1 cellular context compared by ENCODE assay signal in genomic region chr14:24296341-24297157, GRCh38.
TF ChIP-seq lines count a peak whose summit lies in the region.

No MANE protein-coding gene starts in this region.

TF ChIP-seq in HepG2, 621 proteins besides CTCF, POLR2A, EP300 and RAD21 (continued from another document and continues in another):
- TF ChIP-seq PRDM15 (CRISPR knock-in tag; IDR thresholded peaks at IDR 0.05) = no peak
- no peak for TF ChIP-seq ZNF335 (CRISPR knock-in tag; IDR thresholded peaks at IDR 0.05)
- TF ChIP-seq NR2C2 (CRISPR knock-in tag; IDR thresholded peaks at IDR 0.05; ENCODE audit: borderline replicate concordance) = peak; percentile 30; the same call in 1 of the 2 replicates
- TF ChIP-seq ZNF598 (CRISPR knock-in tag; IDR thresholded peaks at IDR 0.05; ENCODE audit: borderline replicate concordance) = peak; percentile 80; the same call in 1 of the 2 replicates
- TF ChIP-seq, protein P1, sequence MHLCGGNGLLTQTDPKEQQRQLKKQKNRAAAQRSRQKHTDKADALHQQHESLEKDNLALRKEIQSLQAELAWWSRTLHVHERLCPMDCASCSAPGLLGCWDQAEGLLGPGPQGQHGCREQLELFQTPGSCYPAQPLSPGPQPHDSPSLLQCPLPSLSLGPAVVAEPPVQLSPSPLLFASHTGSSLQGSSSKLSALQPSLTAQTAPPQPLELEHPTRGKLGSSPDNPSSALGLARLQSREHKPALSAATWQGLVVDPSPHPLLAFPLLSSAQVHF (CRISPR knock-in tag; IDR thresholded peaks at IDR 0.05) = no peak; the same call in 1 of the 2 replicates
- no peak for TF ChIP-seq ZIK1 (CRISPR knock-in tag; IDR thresholded peaks at IDR 0.05; ENCODE audit: borderline replicate concordance, low read depth)
- no peak; the same call in 1 of the 2 replicates for TF ChIP-seq ZNF652 (CRISPR knock-in tag; IDR thresholded peaks at IDR 0.05; ENCODE audit: borderline replicate concordance, low read depth)
- no peak; the same call in 1 of the 2 replicates for TF ChIP-seq IRF9 (CRISPR knock-in tag; IDR thresholded peaks at IDR 0.05; ENCODE audit: borderline replicate concordance)
- TF ChIP-seq SMAD9 (CRISPR knock-in tag; IDR thresholded peaks at IDR 0.05) = no peak
- peak; percentile 80 for TF ChIP-seq MEF2D (CRISPR knock-in tag; IDR thresholded peaks at IDR 0.05)
- TF ChIP-seq GMEB2 (CRISPR knock-in tag; IDR thresholded peaks at IDR 0.05; ENCODE audit: low read depth) = no peak
- no peak for TF ChIP-seq ZNF644 (CRISPR knock-in tag; IDR thresholded peaks at IDR 0.05; ENCODE audit: low read depth)
- TF ChIP-seq MXD1 (CRISPR knock-in tag; IDR thresholded peaks at IDR 0.05) = 0 out of 2 replicates have a peak, but pooled peaks have one; percentile 52
- no peak for TF ChIP-seq FOSL1 (CRISPR knock-in tag; IDR thresholded peaks at IDR 0.05; ENCODE audit: borderline replicate concordance)
- TF ChIP-seq PLRG1 (conservative IDR thresholded peaks at IDR 0.05) = no peak
- TF ChIP-seq REPIN1 (CRISPR knock-in tag; IDR thresholded peaks at IDR 0.05; ENCODE audit: borderline replicate concordance, low read depth) = no peak
- TF ChIP-seq KAT7 (CRISPR knock-in tag; IDR thresholded peaks at IDR 0.05; ENCODE audit: borderline replicate concordance) = peak; percentile 89
- no peak for TF ChIP-seq ZNF530 (CRISPR knock-in tag; IDR thresholded peaks at IDR 0.05; ENCODE audit: low read depth)
- no peak for TF ChIP-seq PAWR (CRISPR knock-in tag; IDR thresholded peaks at IDR 0.05; ENCODE audit: borderline replicate concordance)
- peak; percentile 22; the same call in 1 of the 2 replicates for TF ChIP-seq RELA (CRISPR knock-in tag; IDR thresholded peaks at IDR 0.05)
- TF ChIP-seq, protein P2, sequence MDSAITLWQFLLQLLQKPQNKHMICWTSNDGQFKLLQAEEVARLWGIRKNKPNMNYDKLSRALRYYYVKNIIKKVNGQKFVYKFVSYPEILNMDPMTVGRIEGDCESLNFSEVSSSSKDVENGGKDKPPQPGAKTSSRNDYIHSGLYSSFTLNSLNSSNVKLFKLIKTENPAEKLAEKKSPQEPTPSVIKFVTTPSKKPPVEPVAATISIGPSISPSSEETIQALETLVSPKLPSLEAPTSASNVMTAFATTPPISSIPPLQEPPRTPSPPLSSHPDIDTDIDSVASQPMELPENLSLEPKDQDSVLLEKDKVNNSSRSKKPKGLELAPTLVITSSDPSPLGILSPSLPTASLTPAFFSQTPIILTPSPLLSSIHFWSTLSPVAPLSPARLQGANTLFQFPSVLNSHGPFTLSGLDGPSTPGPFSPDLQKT (CRISPR knock-in tag; IDR thresholded peaks at IDR 0.05; ENCODE audit: borderline replicate concordance) = no peak
- TF ChIP-seq, protein P3, sequence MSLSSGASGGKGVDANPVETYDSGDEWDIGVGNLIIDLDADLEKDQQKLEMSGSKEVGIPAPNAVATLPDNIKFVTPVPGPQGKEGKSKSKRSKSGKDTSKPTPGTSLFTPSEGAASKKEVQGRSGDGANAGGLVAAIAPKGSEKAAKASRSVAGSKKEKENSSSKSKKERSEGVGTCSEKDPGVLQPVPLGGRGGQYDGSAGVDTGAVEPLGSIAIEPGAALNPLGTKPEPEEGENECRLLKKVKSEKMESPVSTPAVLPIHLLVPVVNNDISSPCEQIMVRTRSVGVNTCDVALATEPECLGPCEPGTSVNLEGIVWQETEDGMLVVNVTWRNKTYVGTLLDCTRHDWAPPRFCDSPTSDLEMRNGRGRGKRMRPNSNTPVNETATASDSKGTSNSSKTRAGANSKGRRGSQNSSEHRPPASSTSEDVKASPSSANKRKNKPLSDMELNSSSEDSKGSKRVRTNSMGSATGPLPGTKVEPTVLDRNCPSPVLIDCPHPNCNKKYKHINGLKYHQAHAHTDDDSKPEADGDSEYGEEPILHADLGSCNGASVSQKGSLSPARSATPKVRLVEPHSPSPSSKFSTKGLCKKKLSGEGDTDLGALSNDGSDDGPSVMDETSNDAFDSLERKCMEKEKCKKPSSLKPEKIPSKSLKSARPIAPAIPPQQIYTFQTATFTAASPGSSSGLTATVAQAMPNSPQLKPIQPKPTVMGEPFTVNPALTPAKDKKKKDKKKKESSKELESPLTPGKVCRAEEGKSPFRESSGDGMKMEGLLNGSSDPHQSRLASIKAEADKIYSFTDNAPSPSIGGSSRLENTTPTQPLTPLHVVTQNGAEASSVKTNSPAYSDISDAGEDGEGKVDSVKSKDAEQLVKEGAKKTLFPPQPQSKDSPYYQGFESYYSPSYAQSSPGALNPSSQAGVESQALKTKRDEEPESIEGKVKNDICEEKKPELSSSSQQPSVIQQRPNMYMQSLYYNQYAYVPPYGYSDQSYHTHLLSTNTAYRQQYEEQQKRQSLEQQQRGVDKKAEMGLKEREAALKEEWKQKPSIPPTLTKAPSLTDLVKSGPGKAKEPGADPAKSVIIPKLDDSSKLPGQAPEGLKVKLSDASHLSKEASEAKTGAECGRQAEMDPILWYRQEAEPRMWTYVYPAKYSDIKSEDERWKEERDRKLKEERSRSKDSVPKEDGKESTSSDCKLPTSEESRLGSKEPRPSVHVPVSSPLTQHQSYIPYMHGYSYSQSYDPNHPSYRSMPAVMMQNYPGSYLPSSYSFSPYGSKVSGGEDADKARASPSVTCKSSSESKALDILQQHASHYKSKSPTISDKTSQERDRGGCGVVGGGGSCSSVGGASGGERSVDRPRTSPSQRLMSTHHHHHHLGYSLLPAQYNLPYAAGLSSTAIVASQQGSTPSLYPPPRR (CRISPR knock-in tag; IDR thresholded peaks at IDR 0.05; ENCODE audit: borderline replicate concordance) = no peak
- TF ChIP-seq ZNF317 (CRISPR knock-in tag; IDR thresholded peaks at IDR 0.05) = no peak
- TF ChIP-seq, protein P4, sequence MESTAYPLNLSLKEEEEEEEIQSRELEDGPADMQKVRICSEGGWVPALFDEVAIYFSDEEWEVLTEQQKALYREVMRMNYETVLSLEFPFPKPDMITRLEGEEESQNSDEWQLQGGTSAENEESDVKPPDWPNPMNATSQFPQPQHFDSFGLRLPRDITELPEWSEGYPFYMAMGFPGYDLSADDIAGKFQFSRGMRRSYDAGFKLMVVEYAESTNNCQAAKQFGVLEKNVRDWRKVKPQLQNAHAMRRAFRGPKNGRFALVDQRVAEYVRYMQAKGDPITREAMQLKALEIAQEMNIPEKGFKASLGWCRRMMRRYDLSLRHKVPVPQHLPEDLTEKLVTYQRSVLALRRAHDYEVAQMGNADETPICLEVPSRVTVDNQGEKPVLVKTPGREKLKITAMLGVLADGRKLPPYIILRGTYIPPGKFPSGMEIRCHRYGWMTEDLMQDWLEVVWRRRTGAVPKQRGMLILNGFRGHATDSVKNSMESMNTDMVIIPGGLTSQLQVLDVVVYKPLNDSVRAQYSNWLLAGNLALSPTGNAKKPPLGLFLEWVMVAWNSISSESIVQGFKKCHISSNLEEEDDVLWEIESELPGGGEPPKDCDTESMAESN (CRISPR knock-in tag; conservative IDR thresholded peaks at IDR 0.05) = no peak; the same call in 1 of the 2 replicates
- no peak for TF ChIP-seq ZFP36L2 (CRISPR knock-in tag; IDR thresholded peaks at IDR 0.05)
- peak; percentile 11; the same call in 1 of the 2 replicates for TF ChIP-seq TARDBP (CRISPR knock-in tag; IDR thresholded peaks at IDR 0.05)
- no peak for TF ChIP-seq ZNF138 (CRISPR knock-in tag; IDR thresholded peaks at IDR 0.05; ENCODE audit: low read depth)
- no peak for TF ChIP-seq BRF2 (CRISPR knock-in tag; IDR thresholded peaks at IDR 0.05)
- no peak for TF ChIP-seq ZFP62 (CRISPR knock-in tag; IDR thresholded peaks at IDR 0.05)
- no peak for TF ChIP-seq MYNN (CRISPR knock-in tag; IDR thresholded peaks at IDR 0.05; ENCODE audit: low read depth)
- no peak for TF ChIP-seq JUN (CRISPR knock-in tag; IDR thresholded peaks at IDR 0.05)
- TF ChIP-seq MTA3 (CRISPR knock-in tag; IDR thresholded peaks at IDR 0.05) = no peak
- no peak; the same call in 1 of the 2 replicates for TF ChIP-seq MTERF4 (CRISPR knock-in tag; IDR thresholded peaks at IDR 0.05)
- TF ChIP-seq ZSCAN29 (CRISPR knock-in tag; conservative IDR thresholded peaks at IDR 0.05) = no peak
- no peak; the same call in 1 of the 2 replicates for TF ChIP-seq TBX3 (IDR thresholded peaks at IDR 0.05; ENCODE audit: borderline replicate concordance)
- no peak; the same call in 2 of the 3 replicates for TF ChIP-seq MXI1 (IDR thresholded peaks at IDR 0.05; ENCODE audit: borderline replicate concordance, low read depth, low read length)
- peak; percentile 71; the same call in 1 of the 2 replicates for TF ChIP-seq REL (CRISPR knock-in tag; conservative IDR thresholded peaks at IDR 0.05)
- TF ChIP-seq SAFB2 (CRISPR knock-in tag; IDR thresholded peaks at IDR 0.05; ENCODE audit: borderline replicate concordance, low read depth) = no peak
